In the genomic region with DNA sequence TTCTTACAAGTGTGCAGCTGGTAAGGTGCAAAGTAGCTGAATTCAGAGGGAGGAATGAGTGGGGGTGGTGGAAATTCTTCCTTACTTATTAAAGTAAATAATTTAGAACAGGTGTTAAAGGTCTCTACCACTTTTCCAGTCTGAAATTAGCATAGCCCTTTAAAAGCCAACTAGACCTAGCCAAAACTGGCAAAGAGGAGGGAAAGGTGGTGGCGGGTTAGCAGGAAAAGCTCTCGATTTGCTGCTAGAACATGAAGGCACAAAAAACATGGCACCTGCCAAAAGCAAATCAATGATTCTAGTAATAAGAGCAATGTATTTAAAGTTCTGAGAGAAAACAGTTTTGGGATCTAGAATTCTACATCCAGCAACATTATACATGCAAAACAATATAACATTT, we compare ENCODE assay signal across 3 cellular contexts.
"Had no signal": no experiment of that assay in that cellular context is flagged by ENCODE, and none has a peak within 500 bp of the region (broad histone marks: within the 10 kb centered on the region; RNA-seq: fewer than 3 reads in every experiment).

No MANE protein-coding gene starts in this region.

- ATAC-seq: GM23338 had no signal

- H2AFZ ChIP-seq: GM23338 had no signal

- H3K4me3 ChIP-seq: GM23338 had no signal

- H3K4me2 ChIP-seq: GM23338 had no signal

- DNase-seq: H9, HCEC 1CT had no signal
